In the genomic region with DNA sequence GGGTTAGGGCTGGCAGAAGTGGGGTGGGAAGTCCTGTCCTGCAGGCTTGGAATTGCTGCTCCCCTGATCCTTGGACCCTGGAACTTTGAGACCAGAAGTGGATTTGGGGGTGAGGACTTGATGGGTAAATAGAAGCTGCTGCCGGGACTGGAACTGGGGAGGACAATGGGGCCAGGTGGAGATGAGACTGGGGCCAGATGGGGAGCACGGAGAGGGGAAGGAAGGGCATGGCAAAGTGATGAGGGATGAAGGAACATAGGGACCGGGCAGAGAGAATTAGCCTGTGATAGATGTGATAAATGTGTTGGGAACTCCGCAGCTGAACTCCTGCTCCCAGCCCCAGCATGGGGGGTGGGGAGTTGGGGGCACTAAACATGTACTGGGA, we compare ENCODE assay signal across 1 cellular context.
TF ChIP-seq lines count a peak whose summit lies in the region.

No MANE protein-coding gene starts in this region.

TF ChIP-seq in WTC11, 78 proteins besides CTCF, POLR2A, EP300 and RAD21:
- TF ChIP-seq, protein P1, sequence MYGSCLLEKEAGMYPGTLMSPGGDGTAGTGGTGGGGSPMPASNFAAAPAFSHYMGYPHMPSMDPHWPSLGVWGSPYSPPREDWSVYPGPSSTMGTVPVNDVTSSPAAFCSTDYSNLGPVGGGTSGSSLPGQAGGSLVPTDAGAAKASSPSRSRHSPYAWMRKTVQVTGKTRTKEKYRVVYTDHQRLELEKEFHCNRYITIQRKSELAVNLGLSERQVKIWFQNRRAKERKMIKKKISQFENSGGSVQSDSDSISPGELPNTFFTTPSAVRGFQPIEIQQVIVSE (CRISPR knock-in tag; IDR thresholded peaks at IDR 0.05; ENCODE audit: borderline replicate concordance) = no peak
- TF ChIP-seq ZNF263 (CRISPR knock-in tag; IDR thresholded peaks at IDR 0.05; ENCODE audit: low read depth) = 0 out of 2 replicates have a peak, but pooled peaks have one; percentile 39
- no peak for TF ChIP-seq TCF7 (CRISPR knock-in tag; IDR thresholded peaks at IDR 0.05; ENCODE audit: low read depth)
- no peak for TF ChIP-seq FOXJ3 (CRISPR knock-in tag; IDR thresholded peaks at IDR 0.05; ENCODE audit: borderline replicate concordance)
- no peak for TF ChIP-seq EMX1 (CRISPR knock-in tag; IDR thresholded peaks at IDR 0.05)
